14 cellular contexts compared by ENCODE assay signal in the genomic region with DNA sequence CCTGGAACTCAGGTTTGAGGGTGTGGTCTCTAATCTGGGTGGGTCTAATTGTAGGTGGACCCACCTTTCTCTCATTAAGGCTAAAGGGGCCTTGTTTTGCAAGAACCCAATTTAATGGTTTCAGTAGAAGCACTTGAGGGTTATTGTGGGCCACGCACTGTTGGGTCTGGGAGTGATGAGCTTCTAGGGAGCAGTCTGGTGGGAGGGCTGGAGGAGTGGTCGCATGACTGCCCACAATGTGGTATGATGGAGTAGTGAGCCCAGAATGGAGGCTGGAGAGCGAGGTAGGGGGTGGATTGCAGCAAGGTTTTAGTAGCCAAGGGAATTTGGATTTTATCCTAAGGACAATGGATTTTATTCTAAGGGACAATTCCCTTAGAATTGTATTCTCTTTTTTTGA. TPM values are rescaled to one million over a fixed set of nuclear protein-coding genes. Genes with fewer than 3 reads are reported as not detected.
DNase-seq lines count a peak whose midpoint lies in the region; ATAC-seq and TF ChIP-seq lines count a peak whose summit lies in the region.
"Had no signal": no experiment of that assay in that cellular context is flagged by ENCODE, and none has a peak within 500 bp of the region (broad histone marks: within the 10 kb centered on the region; RNA-seq: fewer than 3 reads in every experiment).

No MANE protein-coding gene starts in this region.

- peaks cover 25% of the 10 kb centered on the region for H3K4me1 ChIP-seq in thymus (ENCODE audit: control insufficient read depth, insufficient read depth, low read length)

- CTCF ChIA-PET in WTC11 (lab: Charles Lee), result no interaction called here

- peak overlapping the region; percentile 96 for H3K4me3 Mint-ChIP-seq in activated naive CD4-positive, alpha-beta T cell treated with anti-CD3 and anti-CD28 coated beads, Interleukin-2, amount 50 U/mL, for 24 hours
- peak overlapping the region; percentile 92 for H3K4me3 Mint-ChIP-seq in WTC11
- H3K4me3 Mint-ChIP-seq in glutamatergic neuron (ENCODE audit: unreplicated experiment), result peak overlapping the region; percentile 91

- POLR2A ChIA-PET in WTC11 (lab: Charles Lee), result interaction anchor here (0.5 kb wide), 1 partner anchor 41 kb away, joined by 3 read pairs; no protein-coding TSS in a partner anchor

- H3K27me3 ChIP-seq in thymus (ENCODE audit: control insufficient read depth, insufficient read depth), result no peaks in the 10 kb centered on the region

- peak overlapping the region; percentile 70 for H3K4me3 ChIP-seq in thymus (ENCODE audit: low read length)

- H3K27me3 Mint-ChIP-seq in activated naive CD4-positive, alpha-beta T cell treated with anti-CD3 and anti-CD28 coated beads, Interleukin-2, amount 50 U/mL, for 24 hours, result no peaks in the 10 kb centered on the region
- H3K27me3 Mint-ChIP-seq in WTC11 (ENCODE audit: low read depth) (peaks cover 18% of the 10 kb centered on the region), glutamatergic neuron (ENCODE audit: unreplicated experiment) (peaks cover 2% of the 10 kb centered on the region)

- H3K36me3 ChIP-seq in thymus (ENCODE audit: control insufficient read depth, insufficient read depth), result peaks cover 28% of the 10 kb centered on the region

- no peak for ATAC-seq in WTC11
- no peak for ATAC-seq in GM18520 (IDR thresholded peaks at IDR 0.05; ENCODE audit: unreplicated experiment)

- 98% methylated on average over 3 of the region's 3 CpGs for WGBS in thymus

- H3K27ac ChIP-seq in thymus (ENCODE audit: low read depth), result no peak overlapping the region

- H3K36me3 Mint-ChIP-seq in activated naive CD4-positive, alpha-beta T cell treated with anti-CD3 and anti-CD28 coated beads, Interleukin-2, amount 50 U/mL, for 24 hours, result peaks cover 31% of the 10 kb centered on the region
- peaks cover 47% of the 10 kb centered on the region for H3K36me3 Mint-ChIP-seq in WTC11
- H3K36me3 Mint-ChIP-seq in glutamatergic neuron (ENCODE audit: unreplicated experiment), result peaks cover 3% of the 10 kb centered on the region

- no peak for DNase-seq in activated naive CD4-positive, alpha-beta T cell treated with anti-CD3 and anti-CD28 coated beads, Interleukin-2, amount 50 U/mL, for 16 hours
- no peak for DNase-seq in WTC11 (ENCODE audit: low spot score)
- DNase-seq in glutamatergic neuron, result no peak
- no peak for DNase-seq in stimulated activated CD4-positive, alpha-beta T cell treated with anti-CD3 and anti-CD28 coated beads, Interleukin-2, amount 100 ng/mL, for 24 hours
- no peak for DNase-seq in NCI-H1105 treated with DMSO at 0.1 percent for 48 hours (lab: John Stamatoyannopoulos, UW)
- DNase-seq: aorta; NCI-H1092; NK-92 treated with Interleukin-12 subunit alpha and Interleukin-12 subunit beta, amount 100 ng/mL, for 24 hours had no signal

- no peaks in the 10 kb centered on the region for H3K9me3 Mint-ChIP-seq in activated naive CD4-positive, alpha-beta T cell treated with anti-CD3 and anti-CD28 coated beads, Interleukin-2, amount 50 U/mL, for 24 hours
- peaks cover 11% of the 10 kb centered on the region for H3K9me3 Mint-ChIP-seq in WTC11
- H3K9me3 Mint-ChIP-seq in glutamatergic neuron (ENCODE audit: unreplicated experiment), result peaks cover 8% of the 10 kb centered on the region

- H3K27ac Mint-ChIP-seq in activated naive CD4-positive, alpha-beta T cell treated with anti-CD3 and anti-CD28 coated beads, Interleukin-2, amount 50 U/mL, for 24 hours, result peak overlapping the region; percentile 96
- no peak overlapping the region for H3K27ac Mint-ChIP-seq in WTC11
- no peak overlapping the region for H3K27ac Mint-ChIP-seq in glutamatergic neuron (ENCODE audit: unreplicated experiment)

- TF ChIP-seq CTCF in WTC11 (IDR thresholded peaks at IDR 0.05), result no peak
- TF ChIP-seq CTCF in glutamatergic neuron (IDR thresholded peaks at IDR 0.05; ENCODE audit: partially characterized antibody, unreplicated experiment), result no peak

- H3K9me3 ChIP-seq in thymus (ENCODE audit: control insufficient read depth), result no peaks in the 10 kb centered on the region

- H3K4me1 Mint-ChIP-seq in activated naive CD4-positive, alpha-beta T cell treated with anti-CD3 and anti-CD28 coated beads, Interleukin-2, amount 50 U/mL, for 24 hours, result peaks cover 71% of the 10 kb centered on the region
- peaks cover 25% of the 10 kb centered on the region for H3K4me1 Mint-ChIP-seq in WTC11
- H3K4me1 Mint-ChIP-seq in glutamatergic neuron (ENCODE audit: low read depth, unreplicated experiment), result peaks cover 2% of the 10 kb centered on the region

TF ChIP-seq in WTC11, 78 proteins besides CTCF, POLR2A, EP300 and RAD21:
- TF ChIP-seq, protein P1, sequence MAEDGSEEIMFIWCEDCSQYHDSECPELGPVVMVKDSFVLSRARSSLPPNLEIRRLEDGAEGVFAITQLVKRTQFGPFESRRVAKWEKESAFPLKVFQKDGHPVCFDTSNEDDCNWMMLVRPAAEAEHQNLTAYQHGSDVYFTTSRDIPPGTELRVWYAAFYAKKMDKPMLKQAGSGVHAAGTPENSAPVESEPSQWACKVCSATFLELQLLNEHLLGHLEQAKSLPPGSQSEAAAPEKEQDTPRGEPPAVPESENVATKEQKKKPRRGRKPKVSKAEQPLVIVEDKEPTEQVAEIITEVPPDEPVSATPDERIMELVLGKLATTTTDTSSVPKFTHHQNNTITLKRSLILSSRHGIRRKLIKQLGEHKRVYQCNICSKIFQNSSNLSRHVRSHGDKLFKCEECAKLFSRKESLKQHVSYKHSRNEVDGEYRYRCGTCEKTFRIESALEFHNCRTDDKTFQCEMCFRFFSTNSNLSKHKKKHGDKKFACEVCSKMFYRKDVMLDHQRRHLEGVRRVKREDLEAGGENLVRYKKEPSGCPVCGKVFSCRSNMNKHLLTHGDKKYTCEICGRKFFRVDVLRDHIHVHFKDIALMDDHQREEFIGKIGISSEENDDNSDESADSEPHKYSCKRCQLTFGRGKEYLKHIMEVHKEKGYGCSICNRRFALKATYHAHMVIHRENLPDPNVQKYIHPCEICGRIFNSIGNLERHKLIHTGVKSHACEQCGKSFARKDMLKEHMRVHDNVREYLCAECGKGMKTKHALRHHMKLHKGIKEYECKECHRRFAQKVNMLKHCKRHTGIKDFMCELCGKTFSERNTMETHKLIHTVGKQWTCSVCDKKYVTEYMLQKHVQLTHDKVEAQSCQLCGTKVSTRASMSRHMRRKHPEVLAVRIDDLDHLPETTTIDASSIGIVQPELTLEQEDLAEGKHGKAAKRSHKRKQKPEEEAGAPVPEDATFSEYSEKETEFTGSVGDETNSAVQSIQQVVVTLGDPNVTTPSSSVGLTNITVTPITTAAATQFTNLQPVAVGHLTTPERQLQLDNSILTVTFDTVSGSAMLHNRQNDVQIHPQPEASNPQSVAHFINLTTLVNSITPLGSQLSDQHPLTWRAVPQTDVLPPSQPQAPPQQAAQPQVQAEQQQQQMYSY (CRISPR knock-in tag; IDR thresholded peaks at IDR 0.05), result peak; percentile 36; the same call in 1 of the 2 replicates
- TF ChIP-seq, protein P2, sequence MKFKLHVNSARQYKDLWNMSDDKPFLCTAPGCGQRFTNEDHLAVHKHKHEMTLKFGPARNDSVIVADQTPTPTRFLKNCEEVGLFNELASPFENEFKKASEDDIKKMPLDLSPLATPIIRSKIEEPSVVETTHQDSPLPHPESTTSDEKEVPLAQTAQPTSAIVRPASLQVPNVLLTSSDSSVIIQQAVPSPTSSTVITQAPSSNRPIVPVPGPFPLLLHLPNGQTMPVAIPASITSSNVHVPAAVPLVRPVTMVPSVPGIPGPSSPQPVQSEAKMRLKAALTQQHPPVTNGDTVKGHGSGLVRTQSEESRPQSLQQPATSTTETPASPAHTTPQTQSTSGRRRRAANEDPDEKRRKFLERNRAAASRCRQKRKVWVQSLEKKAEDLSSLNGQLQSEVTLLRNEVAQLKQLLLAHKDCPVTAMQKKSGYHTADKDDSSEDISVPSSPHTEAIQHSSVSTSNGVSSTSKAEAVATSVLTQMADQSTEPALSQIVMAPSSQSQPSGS (CRISPR knock-in tag; IDR thresholded peaks at IDR 0.05; ENCODE audit: borderline replicate concordance, low read depth), result no peak

RNA-seq across cellular contexts. Expression of a gene that starts 2.7 kb away (rescaled TPM):
- total RNA-seq in WTC11 (2021), result 23.2 to 31.7 TPM (median 24.7 TPM) in 3 replicates
- total RNA-seq in glutamatergic neuron (ENCODE audit: unreplicated experiment), result 24.7 TPM
- polyA plus RNA-seq in thymus, result 24.4 TPM

RNA-seq across cellular contexts. Expression of a gene that starts 41.7 kb away (rescaled TPM):
- total RNA-seq in WTC11 (2021) (0.34 to 0.35 TPM in 2 of 3 replicates, not detected in the other), glutamatergic neuron (ENCODE audit: unreplicated experiment) (0.64 TPM)
- 3.7 TPM for polyA plus RNA-seq in thymus
- total RNA-seq: fibroblast of villous mesenchyme, lower leg skin had no signal
- polyA plus RNA-seq: BJ had no signal
